Comparison of ENCODE assay signal across 12 cellular contexts in genomic region chr11:3942956-3943497, GRCh38.
A peak's percentile ranks its signal among the peaks of the same experiment; 100 is the strongest.
DNase-seq lines count a peak whose midpoint lies in the region; ATAC-seq and TF ChIP-seq lines count a peak whose summit lies in the region.
"Had no signal": no experiment of that assay in that cellular context is flagged by ENCODE, and none has a peak within 500 bp of the region (broad histone marks: within the 10 kb centered on the region; RNA-seq: fewer than 3 reads in every experiment).

No MANE protein-coding gene starts in this region.

- no peak for ATAC-seq in stimulated activated naive CD8-positive, alpha-beta T cell treated with anti-CD3 and anti-CD28 coated beads, Interleukin-15, amount 100 ng/mL, for 72 hours
- ATAC-seq in activated naive CD8-positive, alpha-beta T cell treated with anti-CD3 and anti-CD28 coated beads, Interleukin-2, amount 50 U/mL, for 24 hours, result no peak
- ATAC-seq in right lobe of liver (peak; percentile 46 to 63 (median 60)), aorta (ENCODE audit: low FRiP score) (no peak)
- ATAC-seq: left cardiac atrium had no signal

- H3K9me3 ChIP-seq in right lobe of liver (no peaks in the 10 kb centered on the region), aorta (ENCODE audit: control insufficient read depth, low read length) (no peaks in the 10 kb centered on the region)
- H3K9me3 ChIP-seq: HAP-1 had no signal

- no peak for TF ChIP-seq CTCF in right lobe of liver (IDR thresholded peaks at IDR 0.05)

- peaks cover 37% of the 10 kb centered on the region for H3K36me3 Mint-ChIP-seq in stimulated activated naive CD8-positive, alpha-beta T cell treated with anti-CD3 and anti-CD28 coated beads, Interleukin-15, Interleukin-2, amounts not matched to agents 100 ng/mL and 50 ng/mL, for 24 hours (ENCODE audit: low read depth)
- peaks cover 23% of the 10 kb centered on the region for H3K36me3 Mint-ChIP-seq in activated naive CD8-positive, alpha-beta T cell treated with anti-CD3 and anti-CD28 coated beads, Interleukin-2, amount 50 U/mL, for 24 hours (ENCODE audit: low read depth)

- no peak overlapping the region for H3K4me3 Mint-ChIP-seq in stimulated activated naive CD8-positive, alpha-beta T cell treated with anti-CD3 and anti-CD28 coated beads, Interleukin-15, Interleukin-2, amounts not matched to agents 100 ng/mL and 50 ng/mL, for 24 hours
- H3K4me3 Mint-ChIP-seq in stimulated activated naive CD8-positive, alpha-beta T cell treated with anti-CD3 and anti-CD28 coated beads, Interleukin-15, amount 100 ng/mL, for 72 hours, result peak overlapping the region in 1 of 2 donors; percentile 18
- no peak overlapping the region for H3K4me3 Mint-ChIP-seq in activated naive CD8-positive, alpha-beta T cell treated with anti-CD3 and anti-CD28 coated beads, Interleukin-2, amount 50 U/mL, for 24 hours

- H3K27me3 ChIP-seq in right lobe of liver (no peaks in the 10 kb centered on the region), aorta (ENCODE audit: control insufficient read depth in 1 of 2, insufficient read depth in 2 of 2, low read length in 1 of 2) (no peaks in the 10 kb centered on the region)

- 0% methylated on average over 1 of the region's 1 CpG for WGBS in right lobe of liver (ENCODE audit: insufficient coverage, low coverage, low lambda C conversion rate, missing lambda C conversion rate)
- WGBS in aorta, 2 donors, result 13 to 14% methylated on average over 1 of the region's 1 CpG

- no peak for TF ChIP-seq POLR2A in right lobe of liver (IDR thresholded peaks at IDR 0.05)

- no peaks in the 10 kb centered on the region for H3K9me3 Mint-ChIP-seq in stimulated activated naive CD8-positive, alpha-beta T cell treated with anti-CD3 and anti-CD28 coated beads, Interleukin-15, Interleukin-2, amounts not matched to agents 100 ng/mL and 50 ng/mL, for 24 hours
- H3K9me3 Mint-ChIP-seq in stimulated activated naive CD8-positive, alpha-beta T cell treated with anti-CD3 and anti-CD28 coated beads, Interleukin-15, amount 100 ng/mL, for 72 hours, result no peaks in the 10 kb centered on the region
- peaks cover 3% of the 10 kb centered on the region for H3K9me3 Mint-ChIP-seq in activated naive CD8-positive, alpha-beta T cell treated with anti-CD3 and anti-CD28 coated beads, Interleukin-2, amount 50 U/mL, for 24 hours

- H3K27me3 Mint-ChIP-seq in stimulated activated naive CD8-positive, alpha-beta T cell treated with anti-CD3 and anti-CD28 coated beads, Interleukin-15, Interleukin-2, amounts not matched to agents 100 ng/mL and 50 ng/mL, for 24 hours, result no peaks in the 10 kb centered on the region
- H3K27me3 Mint-ChIP-seq in stimulated activated naive CD8-positive, alpha-beta T cell treated with anti-CD3 and anti-CD28 coated beads, Interleukin-15, amount 100 ng/mL, for 72 hours, result no peaks in the 10 kb centered on the region
- H3K27me3 Mint-ChIP-seq in activated naive CD8-positive, alpha-beta T cell treated with anti-CD3 and anti-CD28 coated beads, Interleukin-2, amount 50 U/mL, for 24 hours, result no peaks in the 10 kb centered on the region

- no peak overlapping the region for H3K4me3 ChIP-seq in right lobe of liver
- no peak overlapping the region for H3K4me3 ChIP-seq in aorta (ENCODE audit: low read length in 2 of 2)
- H3K4me3 ChIP-seq: HAP-1 had no signal

- DNase-seq in stimulated activated naive CD8-positive, alpha-beta T cell treated with anti-CD3 and anti-CD28 coated beads, Interleukin-15, amount 100 ng/mL, for 72 hours, result no peak
- no peak for DNase-seq in activated naive CD8-positive, alpha-beta T cell treated with anti-CD3 and anti-CD28 coated beads, Interleukin-2, amount 50 U/mL, for 24 hours
- DNase-seq in right lobe of liver, result no peak
- no peak for DNase-seq in aorta
- no peak for DNase-seq in DMS153 (lab: John Stamatoyannopoulos, UW)
- no peak for DNase-seq in DMS53 (lab: John Stamatoyannopoulos, UW)
- no peak for DNase-seq in foreskin melanocyte
- DNase-seq: left cardiac atrium; NCI-H187 treated with DMSO at 0.1 percent for 48 hours; stimulated activated naive CD8-positive, alpha-beta T cell treated with anti-CD3 and anti-CD28 coated beads, Interleukin-15, Interleukin-2, amounts not matched to agents 100 U/mL and 50 U/mL, for 24 hours had no signal

- H3K4me1 ChIP-seq in right lobe of liver, result peaks cover 0 to 29% (median 12%) of the 10 kb centered on the region in 4 donors
- H3K4me1 ChIP-seq in aorta (ENCODE audit: control insufficient read depth in 1 of 2, insufficient read depth in 2 of 2, low read length in 2 of 2), result peaks cover 7 to 21% of the 10 kb centered on the region in 2 donors
- H3K4me1 ChIP-seq: HAP-1 had no signal

- no peaks in the 10 kb centered on the region for H3K36me3 ChIP-seq in right lobe of liver
- no peaks in the 10 kb centered on the region for H3K36me3 ChIP-seq in aorta (ENCODE audit: control insufficient read depth in 1 of 2, insufficient read depth in 2 of 2, low read length in 1 of 2)
- H3K36me3 ChIP-seq: HAP-1 had no signal

- H3K27ac ChIP-seq in right lobe of liver (peak overlapping the region; percentile 61 to 89 (median 71)), aorta (ENCODE audit: low read depth in 1 of 2, low read length in 2 of 2) (peak overlapping the region; percentile 6 to 7)

- peak overlapping the region; percentile 31 for H3K27ac Mint-ChIP-seq in stimulated activated naive CD8-positive, alpha-beta T cell treated with anti-CD3 and anti-CD28 coated beads, Interleukin-15, Interleukin-2, amounts not matched to agents 100 ng/mL and 50 ng/mL, for 24 hours
- peak overlapping the region in 1 of 2 donors; percentile 89 for H3K27ac Mint-ChIP-seq in stimulated activated naive CD8-positive, alpha-beta T cell treated with anti-CD3 and anti-CD28 coated beads, Interleukin-15, amount 100 ng/mL, for 72 hours
- peak overlapping the region; percentile 86 for H3K27ac Mint-ChIP-seq in activated naive CD8-positive, alpha-beta T cell treated with anti-CD3 and anti-CD28 coated beads, Interleukin-2, amount 50 U/mL, for 24 hours

- intact Hi-C loops in right lobe of liver (cut with DNase I), result no loop called here
- intact Hi-C loops in aorta (cut with DNase I), result loop anchor here in 1 of 2 donors (5.0 to 10.0 kb wide), 2 partner anchors 86 to 122 kb away; partner anchors contain the start of gene STIM1

- H3K4me1 Mint-ChIP-seq in stimulated activated naive CD8-positive, alpha-beta T cell treated with anti-CD3 and anti-CD28 coated beads, Interleukin-15, Interleukin-2, amounts not matched to agents 100 ng/mL and 50 ng/mL, for 24 hours (ENCODE audit: low read depth), result peaks cover 93% of the 10 kb centered on the region
- H3K4me1 Mint-ChIP-seq in stimulated activated naive CD8-positive, alpha-beta T cell treated with anti-CD3 and anti-CD28 coated beads, Interleukin-15, amount 100 ng/mL, for 72 hours, result peaks cover 92% of the 10 kb centered on the region
- peaks cover 91% of the 10 kb centered on the region for H3K4me1 Mint-ChIP-seq in activated naive CD8-positive, alpha-beta T cell treated with anti-CD3 and anti-CD28 coated beads, Interleukin-2, amount 50 U/mL, for 24 hours

Comparison
In these comparisons a context has a peak if more than half of its experiments do, and no peak if none do; other contexts are left out.
1. ATAC-seq: peak in right lobe of liver (4 of 4); none in stimulated activated naive CD8-positive, alpha-beta T cell treated with anti-CD3 and anti-CD28 coated beads, Interleukin-15, amount 100 ng/mL, for 72 hours (single experiment), activated naive CD8-positive, alpha-beta T cell treated with anti-CD3 and anti-CD28 coated beads, Interleukin-2, amount 50 U/mL, for 24 hours (single experiment) and aorta (single experiment).